1 cellular context compared by ENCODE assay signal in genomic region chr1:207828485-207829158, GRCh38.
A peak's percentile ranks its signal among the peaks of the same experiment; 100 is the strongest.
TF ChIP-seq lines count a peak whose summit lies in the region.

No MANE protein-coding gene starts in this region.

TF ChIP-seq in K562, 482 proteins besides CTCF, POLR2A, EP300 and RAD21 (continued from another document and continues in another):
- TF ChIP-seq ZNF407 (IDR thresholded peaks at IDR 0.05; ENCODE audit: low read depth) (no peak), ZNF445 (CRISPR knock-in tag; IDR thresholded peaks at IDR 0.05; ENCODE audit: low read depth) (no peak), ATF2 (CRISPR knock-in tag; IDR thresholded peaks at IDR 0.05) (no peak), BCL6 (CRISPR knock-in tag; IDR thresholded peaks at IDR 0.05) (no peak), ZNF274 (IDR thresholded peaks at IDR 0.05; ENCODE audit: borderline replicate concordance, low read depth, low read length) (no peak), ZNF197 (CRISPR knock-in tag; IDR thresholded peaks at IDR 0.05; ENCODE audit: low read depth) (no peak), ZNF511 (CRISPR knock-in tag; IDR thresholded peaks at IDR 0.05) (0 out of 2 replicates have a peak, but pooled peaks have one; percentile 40), ZKSCAN3 (CRISPR knock-in tag; IDR thresholded peaks at IDR 0.05) (no peak), CREB1 (IDR thresholded peaks at IDR 0.05) (no peak; the same call in 1 of the 2 replicates), CREB1 (CRISPR knock-in tag; IDR thresholded peaks at IDR 0.05) (peak; percentile 70; the same call in 1 of the 2 replicates), NR3C1 (CRISPR knock-in tag; IDR thresholded peaks at IDR 0.05) (no peak), E2F5 (CRISPR knock-in tag; IDR thresholded peaks at IDR 0.05) (peak; percentile 86; the same call in 1 of the 2 replicates), SNRNP70 (optimal IDR thresholded peaks at IDR 0.05; ENCODE audit: low read depth, low read length) (no peak), ATF1 (CRISPR knock-in tag; IDR thresholded peaks at IDR 0.05) (no peak), ATF1 (tag; IDR thresholded peaks at IDR 0.05) (no peak), HSF4 (CRISPR knock-in tag; IDR thresholded peaks at IDR 0.05; ENCODE audit: borderline replicate concordance) (no peak), LEF1 (IDR thresholded peaks at IDR 0.05) (0 out of 2 replicates have a peak, but pooled peaks have one; percentile 32), SMAD1 (IDR thresholded peaks at IDR 0.05; ENCODE audit: low read depth, low read length, partially characterized antibody) (no peak), DDX20 (tag; IDR thresholded peaks at IDR 0.05; ENCODE audit: low read depth) (peak; percentile 50; the same call in 1 of the 2 replicates), ZBTB43 (CRISPR knock-in tag; IDR thresholded peaks at IDR 0.05) (peak; percentile 73; the same call in 1 of the 2 replicates), SUPT5H (IDR thresholded peaks at IDR 0.05) (no peak), MAFG (tag; conservative IDR thresholded peaks at IDR 0.05) (no peak), ZFX (CRISPR knock-in tag; IDR thresholded peaks at IDR 0.05) (0 out of 2 replicates have a peak, but pooled peaks have one; percentile 25), TCF3 (CRISPR knock-in tag; IDR thresholded peaks at IDR 0.05) (no peak), SIRT6 (IDR thresholded peaks at IDR 0.05; ENCODE audit: low read depth, low read length) (no peak), ZNF134 (CRISPR knock-in tag; conservative IDR thresholded peaks at IDR 0.05) (no peak), POLR2AphosphoS2 (IDR thresholded peaks at IDR 0.05; ENCODE audit: low read length) (no peak), BRD9 (IDR thresholded peaks at IDR 0.05; ENCODE audit: low read depth, partially characterized antibody) (no peak), ZNF507 (tag; conservative IDR thresholded peaks at IDR 0.05) (no peak), ERF (CRISPR knock-in tag; IDR thresholded peaks at IDR 0.05) (no peak), TFAM (CRISPR knock-in tag; conservative IDR thresholded peaks at IDR 0.05) (no peak), DNMT1 (IDR thresholded peaks at IDR 0.05) (no peak), ZBTB5 (IDR thresholded peaks at IDR 0.05) (no peak), DEAF1 (CRISPR knock-in tag; IDR thresholded peaks at IDR 0.05) (peak; percentile 91), ETV5 (CRISPR knock-in tag; IDR thresholded peaks at IDR 0.05; ENCODE audit: low read depth) (peak; percentile 65; the same call in 1 of the 2 replicates), FOXK2 (conservative IDR thresholded peaks at IDR 0.05 in 1 of 2, IDR thresholded peaks at IDR 0.05 in 1 of 2; ENCODE audit: low read depth in 2 of 2) (peak; percentile 68 to 79), ZNF232 (CRISPR knock-in tag; IDR thresholded peaks at IDR 0.05) (no peak), TEAD2 (tag; IDR thresholded peaks at IDR 0.05) (no peak), E2F1 (CRISPR knock-in tag; IDR thresholded peaks at IDR 0.05) (no peak), ZNF41 (CRISPR knock-in tag; conservative IDR thresholded peaks at IDR 0.05) (no peak), RCOR1 (IDR thresholded peaks at IDR 0.05; ENCODE audit: borderline replicate concordance in 1 of 2, low read depth in 2 of 2, low read length in 2 of 2) (0 out of 4 replicates have a peak, but pooled peaks of 1 of the 2 experiments have one; percentile 27), CHD1 (IDR thresholded peaks at IDR 0.05; ENCODE audit: low read length) (no peak), ATF7 (IDR thresholded peaks at IDR 0.05) (peak; percentile 59; the same call in 1 of the 2 replicates), PCBP2 (IDR thresholded peaks at IDR 0.05; ENCODE audit: low read depth, low read length, poor library complexity, severe bottlenecking) (no peak), NFIC (IDR thresholded peaks at IDR 0.05) (no peak), RAD51 (IDR thresholded peaks at IDR 0.05; ENCODE audit: borderline replicate concordance, low read depth) (no peak), MEIS2 (IDR thresholded peaks at IDR 0.05; ENCODE audit: partially characterized antibody) (no peak), TRIM25 (IDR thresholded peaks at IDR 0.05; ENCODE audit: borderline replicate concordance) (no peak), L3MBTL2 (IDR thresholded peaks at IDR 0.05) (peak; percentile 96), CCAR2 (IDR thresholded peaks at IDR 0.05; ENCODE audit: low read depth, low read length) (no peak), SMAD4 (CRISPR knock-in tag; conservative IDR thresholded peaks at IDR 0.05) (no peak)
